ENCODE assay signal across 8 cellular contexts in the genomic region with DNA sequence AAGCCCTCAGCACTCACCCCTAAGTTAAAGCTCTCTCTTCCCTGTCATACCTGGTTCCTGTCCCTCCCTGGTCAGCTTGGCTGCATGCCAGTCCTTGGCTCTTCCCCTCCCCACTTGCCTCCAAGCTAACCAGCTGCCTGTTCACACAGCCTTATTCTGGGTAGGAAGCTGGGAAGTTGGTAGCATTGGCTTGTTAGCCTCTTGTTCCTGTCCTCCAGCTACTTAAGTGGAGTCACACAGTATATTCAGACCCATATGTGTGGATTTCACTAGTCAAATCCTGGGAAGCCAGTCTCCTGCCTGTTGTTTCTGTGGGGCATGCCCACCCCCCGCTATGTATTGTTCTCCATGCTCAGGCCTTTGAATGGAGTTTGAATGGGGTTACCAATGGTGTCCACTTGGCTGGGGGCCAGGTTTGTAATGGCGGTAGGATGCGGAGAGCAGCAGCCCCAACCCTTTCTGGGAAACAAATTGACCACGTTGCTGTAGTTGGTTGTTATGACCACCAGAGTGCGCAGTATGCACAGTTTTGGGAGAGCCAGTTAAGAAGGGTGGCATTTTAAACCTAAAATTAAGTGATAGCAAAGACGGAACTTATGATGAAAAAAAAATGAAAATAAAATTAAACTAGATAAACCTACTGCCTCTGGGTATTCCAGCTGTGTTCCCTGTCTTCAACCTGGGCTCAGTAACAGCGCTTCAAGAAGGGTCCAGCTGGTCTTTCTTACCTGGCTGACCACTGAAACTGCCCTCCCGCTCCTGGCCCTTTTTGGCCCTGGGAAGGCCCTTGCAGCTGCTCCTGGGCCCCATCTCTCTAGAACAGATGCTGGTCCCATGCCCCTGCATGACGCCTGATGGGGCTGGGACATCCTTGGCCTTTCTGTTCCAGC. TPM values are rescaled to one million over a fixed set of nuclear protein-coding genes. Genes with fewer than 3 reads are reported as not detected.
DNase-seq lines count a peak whose midpoint lies in the region; ATAC-seq and TF ChIP-seq lines count a peak whose summit lies in the region.

No MANE protein-coding gene starts in this region.

- intact Hi-C loops in Right ventricle myocardium inferior (cut with DNase I) (loop anchor here (2.0 kb wide), 1 partner anchor 144 kb away; no protein-coding TSS in a partner anchor), cardiac septum (cut with DNase I) (loop anchor here (5.0 kb wide), 1 partner anchor 144 kb away; no protein-coding TSS in a partner anchor), heart left ventricle (cut with DNase I) (loop anchor here in 7 of 10 donors (1.0 to 5.0 kb wide), 4 partner anchors 60 to 144 kb away; no protein-coding TSS in a partner anchor)

- H3K27me3 Mint-ChIP-seq in progenitor cell of endocrine pancreas, result peaks cover 3% of the 10 kb centered on the region

- H3K36me3 Mint-ChIP-seq in activated naive CD4-positive, alpha-beta T cell treated with anti-CD3 and anti-CD28 coated beads, Interleukin-2, amount 50 U/mL, for 72 hours, result no peaks in the 10 kb centered on the region
- no peaks in the 10 kb centered on the region for H3K36me3 Mint-ChIP-seq in progenitor cell of endocrine pancreas (ENCODE audit: insufficient read depth)

- H3K4me1 ChIP-seq in heart left ventricle, result peaks cover 0 to 23% (median 5%) of the 10 kb centered on the region in 12 donors

- no peak overlapping the region for H3K27ac ChIP-seq in heart left ventricle

- no peak for TF ChIP-seq POLR2A in heart left ventricle (IDR thresholded peaks at IDR 0.05)

- no peak overlapping the region for H3K4me3 ChIP-seq in heart left ventricle

- no peaks in the 10 kb centered on the region for H3K9me3 Mint-ChIP-seq in activated naive CD4-positive, alpha-beta T cell treated with anti-CD3 and anti-CD28 coated beads, Interleukin-2, amount 50 U/mL, for 72 hours
- no peaks in the 10 kb centered on the region for H3K9me3 Mint-ChIP-seq in progenitor cell of endocrine pancreas (ENCODE audit: low read depth)

- 21 to 28% (median 27%) methylated on average over 9 of the region's 9 CpGs for WGBS in heart left ventricle, 4 donors

- peaks cover 0 to 4% (median 0%) of the 10 kb centered on the region in 9 donors for H3K27me3 ChIP-seq in heart left ventricle

- no peak overlapping the region for H3K4me3 Mint-ChIP-seq in progenitor cell of endocrine pancreas (ENCODE audit: low read depth)

- no peaks in the 10 kb centered on the region for H3K4me1 Mint-ChIP-seq in progenitor cell of endocrine pancreas (ENCODE audit: low read depth)

- peak; percentile 70 for ATAC-seq in Right ventricle myocardium inferior
- ATAC-seq in activated naive CD4-positive, alpha-beta T cell treated with anti-CD3 and anti-CD28 coated beads, Interleukin-2, amount 50 U/mL, for 72 hours, result peak; percentile 77 to 82
- peak; percentile 35 to 76 (median 72) for ATAC-seq in heart left ventricle
- ATAC-seq in HG03469 (IDR thresholded peaks at IDR 0.05; ENCODE audit: unreplicated experiment), result no peak

- no peak overlapping the region for H3K27ac Mint-ChIP-seq in activated naive CD4-positive, alpha-beta T cell treated with anti-CD3 and anti-CD28 coated beads, Interleukin-2, amount 50 U/mL, for 72 hours
- no peak overlapping the region for H3K27ac Mint-ChIP-seq in progenitor cell of endocrine pancreas

- H3K9me3 ChIP-seq in heart left ventricle, result no peaks in the 10 kb centered on the region

- peak; percentile 75 to 88 (median 80) for TF ChIP-seq CTCF in heart left ventricle (IDR thresholded peaks at IDR 0.05)
- peak; percentile 86 for TF ChIP-seq CTCF in progenitor cell of endocrine pancreas (IDR thresholded peaks at IDR 0.05; ENCODE audit: unreplicated experiment)

- H3K36me3 ChIP-seq in heart left ventricle, result no peaks in the 10 kb centered on the region

- DNase-seq in Right ventricle myocardium inferior (ENCODE audit: missing footprints) (peak; percentile 75), cardiac septum (ENCODE audit: low spot score) (no peak), NCI-H1092 (lab: John Stamatoyannopoulos, UW) (peak; percentile 78), SKM-1 (lab: John Stamatoyannopoulos, UW; ENCODE audit: unreplicated experiment) (peak; percentile 42), heart left ventricle (peak; percentile 54 to 77 (median 68)), progenitor cell of endocrine pancreas (ENCODE audit: low spot score, unreplicated experiment) (peak; percentile 26)
- peak; percentile 68 to 72 for DNase-seq in activated naive CD4-positive, alpha-beta T cell treated with anti-CD3 and anti-CD28 coated beads, Interleukin-2, amount 50 U/mL, for 72 hours (ENCODE audit: low spot score in 2 of 2)

RNA-seq across cellular contexts. Expression of gene RPS3, which starts 10.7 kb away (rescaled TPM):
- total RNA-seq in Right ventricle myocardium inferior (972 TPM), cardiac septum (717 TPM), heart left ventricle (1,000 to 10,000 TPM in 4 of 9 donors, 100 to 1,000 TPM in 5; 434 to 1,232 (median 990) TPM), progenitor cell of endocrine pancreas (2,637 and 2,682 TPM in 2 replicates)
- 1,000 to 10,000 TPM; 4,688 to 5,066 TPM for total RNA-seq in activated naive CD4-positive, alpha-beta T cell treated with anti-CD3 and anti-CD28 coated beads, Interleukin-2, amount 50 U/mL, for 72 hours
- polyA plus RNA-seq in heart left ventricle, result 1,000 to 10,000 TPM in 1 of 2 donors, 100 to 1,000 TPM in 1; 761 to 2,100 TPM

RNA-seq across cellular contexts. Expression of gene ARRB1, which starts 37.2 kb away (rescaled TPM):
- total RNA-seq in Right ventricle myocardium inferior, result 30.3 TPM
- 21.4 TPM for total RNA-seq in cardiac septum
- total RNA-seq in activated naive CD4-positive, alpha-beta T cell treated with anti-CD3 and anti-CD28 coated beads, Interleukin-2, amount 50 U/mL, for 72 hours, result 10 to 100 TPM; 11.5 to 28.9 TPM
- 10 to 100 TPM; 15.2 to 58.9 (median 29.2) TPM for total RNA-seq in heart left ventricle
- 10 to 100 TPM in 1 of 2 donors, 1 to 10 TPM in 1; 7.9 to 12.5 TPM for polyA plus RNA-seq in heart left ventricle
- total RNA-seq in progenitor cell of endocrine pancreas, result 32.5 and 36.0 TPM in 2 replicates

RNA-seq across cellular contexts. Expression of gene KLHL35, which starts 44.4 kb away (rescaled TPM):
- total RNA-seq in Right ventricle myocardium inferior, result 0.68 TPM
- 0.75 TPM for total RNA-seq in cardiac septum
- total RNA-seq in activated naive CD4-positive, alpha-beta T cell treated with anti-CD3 and anti-CD28 coated beads, Interleukin-2, amount 50 U/mL, for 72 hours, result under 1 TPM in 1 of 2 donors, not detected in 1; 0.89 TPM
- total RNA-seq in heart left ventricle, result 1 to 10 TPM in 1 of 9 donors, under 1 TPM in 7, not detected in 1; 0.21 to 1.1 (median 0.45) TPM
- polyA plus RNA-seq in heart left ventricle, result under 1 TPM; 0.11 to 0.76 TPM
- total RNA-seq in progenitor cell of endocrine pancreas, result 0.55 and 1.2 TPM in 2 replicates
